In genomic region chr11:68328374-68329091, GRCh38 we compare ENCODE assay signal across 8 cellular contexts. TPM values are rescaled to one million over a fixed set of nuclear protein-coding genes. Genes with fewer than 3 reads are reported as not detected.
A peak's percentile ranks its signal among the peaks of the same experiment; 100 is the strongest.
DNase-seq lines count a peak whose midpoint lies in the region; ATAC-seq and TF ChIP-seq lines count a peak whose summit lies in the region.

No MANE protein-coding gene starts in this region.

- H4K20me1 ChIP-seq in DND-41 (ENCODE audit: insufficient read depth, low read length), result peaks cover 54% of the 10 kb centered on the region

- TF ChIP-seq CTCF in DND-41 (IDR thresholded peaks at IDR 0.05; ENCODE audit: borderline replicate concordance, extremely low read depth, low read length, poor library complexity, severe bottlenecking) (no peak), osteocyte (IDR thresholded peaks at IDR 0.05) (no peak)

- peak overlapping the region; percentile 89 for H3K27ac Mint-ChIP-seq in osteocyte (ENCODE audit: unreplicated experiment)

- H3K36me3 Mint-ChIP-seq in osteocyte (ENCODE audit: unreplicated experiment), result peaks cover 4% of the 10 kb centered on the region

- H3K27me3 ChIP-seq in DND-41 (ENCODE audit: insufficient read depth, low read length, poor library complexity) (no peaks in the 10 kb centered on the region), NT2/D1 (ENCODE audit: insufficient read depth, insufficient read length) (no peaks in the 10 kb centered on the region)

- H3K27me3 Mint-ChIP-seq in osteocyte (ENCODE audit: unreplicated experiment), result no peaks in the 10 kb centered on the region

- peak; percentile 94 for DNase-seq in DND-41
- no peak for DNase-seq in NT2/D1 (ENCODE audit: low read depth, low spot score)
- no peak for DNase-seq in osteocyte (ENCODE audit: extremely low spot score, unreplicated experiment)
- no peak for DNase-seq in EL
- DNase-seq in stimulated activated CD4-positive, alpha-beta T cell treated with anti-CD3 and anti-CD28 coated beads, Interleukin-4, amount 100 ng/mL, for 24 hours, result no peak

- H3K79me2 ChIP-seq in DND-41 (ENCODE audit: insufficient read depth, low read length), result peaks cover 71% of the 10 kb centered on the region

- H3K4me2 ChIP-seq in DND-41 (ENCODE audit: insufficient read depth, low read length), result peak overlapping the region; percentile 60

- H3K4me3 Mint-ChIP-seq in osteocyte (ENCODE audit: unreplicated experiment), result no peak overlapping the region

- no peaks in the 10 kb centered on the region; the same call in 1 of the 2 replicates for H3K36me3 ChIP-seq in DND-41 (ENCODE audit: insufficient read depth, low read length)
- H3K36me3 ChIP-seq in NT2/D1 (ENCODE audit: insufficient read depth, insufficient read length, low read length), result peaks cover 11% of the 10 kb centered on the region

- H3K4me1 Mint-ChIP-seq in osteocyte (ENCODE audit: unreplicated experiment), result peaks cover 65% of the 10 kb centered on the region

- peak overlapping the region; percentile 32; the same call in 1 of the 2 replicates for H2AFZ ChIP-seq in DND-41 (ENCODE audit: low read depth, low read length)

- peak; percentile 91 for ATAC-seq in DND-41 (ENCODE audit: insufficient read depth, low read depth)
- ATAC-seq in esophagus mucosa, result peak; percentile 27
- ATAC-seq in HG02610 (IDR thresholded peaks at IDR 0.05; ENCODE audit: unreplicated experiment), result no peak
- ATAC-seq in GM21515 (IDR thresholded peaks at IDR 0.05; ENCODE audit: unreplicated experiment), result no peak

- H3K9me3 Mint-ChIP-seq in osteocyte (ENCODE audit: unreplicated experiment), result no peaks in the 10 kb centered on the region

- H3K9me3 ChIP-seq in DND-41 (ENCODE audit: insufficient read depth, low read length, severe bottlenecking) (no peaks in the 10 kb centered on the region), NT2/D1 (ENCODE audit: insufficient read depth, low read length) (no peaks in the 10 kb centered on the region)

- H3K4me3 ChIP-seq in DND-41 (ENCODE audit: low read depth in 1 of 2, low read length in 2 of 2), result no peak overlapping the region
- H3K4me3 ChIP-seq in NT2/D1 (ENCODE audit: insufficient read length, low read depth), result no peak overlapping the region

- peak overlapping the region; percentile 46; the same call in 1 of the 2 replicates for H3K9ac ChIP-seq in DND-41 (ENCODE audit: low read depth, low read length)
- peak overlapping the region; percentile 52 for H3K9ac ChIP-seq in NT2/D1 (ENCODE audit: insufficient read length, low read depth)

- H3K27ac ChIP-seq in DND-41 (ENCODE audit: low read length), result peak overlapping the region; percentile 88

- peaks cover 55% of the 10 kb centered on the region for H3K4me1 ChIP-seq in DND-41 (ENCODE audit: insufficient read depth, low read length)
- peaks cover 47% of the 10 kb centered on the region for H3K4me1 ChIP-seq in NT2/D1 (ENCODE audit: insufficient read depth, insufficient read length)

RNA-seq across cellular contexts. Expression of gene LRP5, which starts 16.1 kb away (rescaled TPM):
- total RNA-seq in esophagus mucosa (15.9 TPM), osteocyte (162 and 179 TPM in 2 replicates)

RNA-seq across cellular contexts. Expression of gene C11orf24, which starts 56.8 kb away (rescaled TPM):
- total RNA-seq in esophagus mucosa (19.9 TPM), osteocyte (70.1 and 80.9 TPM in 2 replicates)

Comparison
In these comparisons a context has a peak if more than half of its experiments do, and no peak if none do; other contexts are left out.
1. ATAC-seq: peak in DND-41 (single experiment) and esophagus mucosa (single experiment); none in HG02610 (single experiment) and GM21515 (single experiment).